ENCODE assay signal across 1 cellular context in genomic region chr3:32421185-32421584, GRCh38.
TF ChIP-seq lines count a peak whose summit lies in the region.

No MANE protein-coding gene starts in this region.

TF ChIP-seq in GM23338, 12 proteins besides CTCF, POLR2A, EP300 and RAD21 (continued from another document):
- TF ChIP-seq, protein P1, sequence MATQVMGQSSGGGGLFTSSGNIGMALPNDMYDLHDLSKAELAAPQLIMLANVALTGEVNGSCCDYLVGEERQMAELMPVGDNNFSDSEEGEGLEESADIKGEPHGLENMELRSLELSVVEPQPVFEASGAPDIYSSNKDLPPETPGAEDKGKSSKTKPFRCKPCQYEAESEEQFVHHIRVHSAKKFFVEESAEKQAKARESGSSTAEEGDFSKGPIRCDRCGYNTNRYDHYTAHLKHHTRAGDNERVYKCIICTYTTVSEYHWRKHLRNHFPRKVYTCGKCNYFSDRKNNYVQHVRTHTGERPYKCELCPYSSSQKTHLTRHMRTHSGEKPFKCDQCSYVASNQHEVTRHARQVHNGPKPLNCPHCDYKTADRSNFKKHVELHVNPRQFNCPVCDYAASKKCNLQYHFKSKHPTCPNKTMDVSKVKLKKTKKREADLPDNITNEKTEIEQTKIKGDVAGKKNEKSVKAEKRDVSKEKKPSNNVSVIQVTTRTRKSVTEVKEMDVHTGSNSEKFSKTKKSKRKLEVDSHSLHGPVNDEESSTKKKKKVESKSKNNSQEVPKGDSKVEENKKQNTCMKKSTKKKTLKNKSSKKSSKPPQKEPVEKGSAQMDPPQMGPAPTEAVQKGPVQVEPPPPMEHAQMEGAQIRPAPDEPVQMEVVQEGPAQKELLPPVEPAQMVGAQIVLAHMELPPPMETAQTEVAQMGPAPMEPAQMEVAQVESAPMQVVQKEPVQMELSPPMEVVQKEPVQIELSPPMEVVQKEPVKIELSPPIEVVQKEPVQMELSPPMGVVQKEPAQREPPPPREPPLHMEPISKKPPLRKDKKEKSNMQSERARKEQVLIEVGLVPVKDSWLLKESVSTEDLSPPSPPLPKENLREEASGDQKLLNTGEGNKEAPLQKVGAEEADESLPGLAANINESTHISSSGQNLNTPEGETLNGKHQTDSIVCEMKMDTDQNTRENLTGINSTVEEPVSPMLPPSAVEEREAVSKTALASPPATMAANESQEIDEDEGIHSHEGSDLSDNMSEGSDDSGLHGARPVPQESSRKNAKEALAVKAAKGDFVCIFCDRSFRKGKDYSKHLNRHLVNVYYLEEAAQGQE (IDR thresholded peaks at IDR 0.05; ENCODE audit: unreplicated experiment): no peak
